In the genomic region with DNA sequence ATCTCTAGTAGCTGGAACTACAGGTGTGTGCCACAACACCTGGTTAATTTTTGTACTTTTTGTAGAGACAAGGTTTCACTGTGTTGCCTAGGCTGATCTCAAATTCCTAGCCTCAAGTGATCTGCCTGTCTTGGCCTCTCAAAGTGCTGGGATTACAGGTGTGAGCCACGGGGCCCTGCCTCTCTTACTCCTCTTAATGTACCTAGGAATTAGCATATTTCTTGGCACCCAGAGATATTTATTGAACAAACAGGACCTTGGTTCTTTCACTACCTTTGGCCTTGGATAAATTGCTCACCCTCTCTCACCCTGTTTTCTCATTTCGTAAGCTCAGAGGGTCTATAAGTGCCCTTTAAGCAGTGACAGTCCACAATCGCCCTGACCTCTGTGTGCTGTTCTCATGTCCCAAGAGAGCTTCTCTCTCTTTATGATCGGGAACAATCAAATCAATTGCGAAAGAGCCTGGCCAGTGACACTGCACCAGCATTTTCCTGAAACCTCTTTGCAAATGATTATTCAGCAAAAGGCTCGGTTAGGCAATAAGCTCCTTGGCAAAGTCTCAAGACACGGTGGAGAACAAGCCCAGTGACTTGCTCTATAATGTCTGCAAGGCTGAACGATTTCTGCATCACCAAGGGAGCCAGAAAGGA, we compare ENCODE assay signal across 9 cellular contexts.
DNase-seq lines count a peak whose midpoint lies in the region; ATAC-seq and TF ChIP-seq lines count a peak whose summit lies in the region.
"Had no signal": no experiment of that assay in that cellular context is flagged by ENCODE, and none has a peak within 500 bp of the region (broad histone marks: within the 10 kb centered on the region; RNA-seq: fewer than 3 reads in every experiment).

No MANE protein-coding gene starts in this region.

- TF ChIP-seq RAD21 in liver (IDR thresholded peaks at IDR 0.05): peak; percentile 44 to 58

- ATAC-seq in activated CD8-positive, alpha-beta T cell treated with anti-CD3 and anti-CD28 coated beads for 36 hours: no peak
- ATAC-seq in activated CD8-positive, alpha-beta T cell treated with anti-CD3 and anti-CD28 coated beads, Interleukin-2, amount 10 ng/mL, durations not matched to agents 7 days and 5 days: no peak

- in situ Hi-C loops in transverse colon (cut with MboI; ENCODE audit: low pct_ligation_motif_present in 1 of 4, low pct_unique_long_range_greater_than_20kb in 1 of 4, low sequenced_read_pairs in 3 of 4): loop anchor here in 3 of 4 donors (10.0 to 25.0 kb wide), 3 partner anchors 219 to 669 kb away; no protein-coding TSS in a partner anchor

- H3K36me3 ChIP-seq in liver (ENCODE audit: control insufficient read depth in 4 of 4, insufficient read depth in 3 of 4, low read depth in 1 of 4, low read length in 3 of 4): peaks cover 0 to 24% (median 8%) of the 10 kb centered on the region in 4 donors
- H3K36me3 ChIP-seq in transverse colon: no peaks in the 10 kb centered on the region
- peaks cover 60% of the 10 kb centered on the region for H3K36me3 ChIP-seq in effector memory CD4-positive, alpha-beta T cell (ENCODE audit: control insufficient read depth, insufficient read depth, low read length)

- peaks cover 0 to 21% (median 15%) of the 10 kb centered on the region in 4 donors for H3K4me1 ChIP-seq in liver (ENCODE audit: control insufficient read depth in 4 of 4, insufficient read depth in 4 of 4, low read length in 3 of 4)
- H3K4me1 ChIP-seq in transverse colon: peaks cover 0 to 20% (median 0%) of the 10 kb centered on the region in 4 donors
- no peaks in the 10 kb centered on the region for H3K4me1 ChIP-seq in effector memory CD4-positive, alpha-beta T cell (ENCODE audit: control insufficient read depth, insufficient read depth, low read length, poor library complexity, severe bottlenecking)

- H3K27ac ChIP-seq in liver (ENCODE audit: low read depth in 1 of 2, low read length in 2 of 2): peak overlapping the region; percentile 57 to 64
- peak overlapping the region in 2 of 4 donors; percentile 21 to 51 for H3K27ac ChIP-seq in transverse colon
- H3K27ac ChIP-seq in effector memory CD4-positive, alpha-beta T cell (ENCODE audit: insufficient read depth, low read length, poor library complexity, severe bottlenecking): no peak overlapping the region

- no peak for TF ChIP-seq POLR2A in transverse colon (IDR thresholded peaks at IDR 0.05)

- intact Hi-C loops in activated CD8-positive, alpha-beta T cell treated with anti-CD3 and anti-CD28 coated beads for 36 hours (cut with micrococcal nuclease): loop anchor here (2.0 kb wide), 1 partner anchor 221 kb away; no protein-coding TSS in a partner anchor
- intact Hi-C loops in MCF 10A (cut with micrococcal nuclease): loop anchor here (1.0 to 10.0 kb wide), 3 partner anchors 69 to 831 kb away; no protein-coding TSS in a partner anchor
- intact Hi-C loops in transverse colon (cut with DNase I; ENCODE audit: low total_unique reads): loop anchor here (5.0 to 10.0 kb wide), 2 partner anchors 219 to 681 kb away; no protein-coding TSS in a partner anchor

- H3K4me3 Mint-ChIP-seq in activated CD8-positive, alpha-beta T cell treated with anti-CD3 and anti-CD28 coated beads for 36 hours: no peak overlapping the region
- H3K4me3 Mint-ChIP-seq in activated CD8-positive, alpha-beta T cell treated with anti-CD3 and anti-CD28 coated beads, Interleukin-2, amount 10 ng/mL, durations not matched to agents 7 days and 5 days: no peak overlapping the region
- H3K4me3 Mint-ChIP-seq in MCF 10A (ENCODE audit: unreplicated experiment): no peak overlapping the region

- peaks cover 51% of the 10 kb centered on the region for H3K36me3 Mint-ChIP-seq in activated CD8-positive, alpha-beta T cell treated with anti-CD3 and anti-CD28 coated beads for 36 hours (ENCODE audit: low read depth)
- H3K36me3 Mint-ChIP-seq in activated CD8-positive, alpha-beta T cell treated with anti-CD3 and anti-CD28 coated beads, Interleukin-2, amount 10 ng/mL, durations not matched to agents 7 days and 5 days (ENCODE audit: low read depth): peaks cover 64% of the 10 kb centered on the region
- H3K36me3 Mint-ChIP-seq in MCF 10A (ENCODE audit: insufficient read depth, unreplicated experiment): no peaks in the 10 kb centered on the region

- peaks cover 12% of the 10 kb centered on the region for H3K4me1 Mint-ChIP-seq in activated CD8-positive, alpha-beta T cell treated with anti-CD3 and anti-CD28 coated beads for 36 hours (ENCODE audit: low read depth)
- H3K4me1 Mint-ChIP-seq in activated CD8-positive, alpha-beta T cell treated with anti-CD3 and anti-CD28 coated beads, Interleukin-2, amount 10 ng/mL, durations not matched to agents 7 days and 5 days (ENCODE audit: low read depth): peaks cover 5% of the 10 kb centered on the region
- H3K4me1 Mint-ChIP-seq in MCF 10A (ENCODE audit: insufficient read depth, unreplicated experiment): peaks cover 17% of the 10 kb centered on the region

- H3K9me3 Mint-ChIP-seq in activated CD8-positive, alpha-beta T cell treated with anti-CD3 and anti-CD28 coated beads for 36 hours: no peaks in the 10 kb centered on the region
- peaks cover under 1% of the 10 kb centered on the region for H3K9me3 Mint-ChIP-seq in activated CD8-positive, alpha-beta T cell treated with anti-CD3 and anti-CD28 coated beads, Interleukin-2, amount 10 ng/mL, durations not matched to agents 7 days and 5 days (ENCODE audit: insufficient read depth)
- H3K9me3 Mint-ChIP-seq in MCF 10A (ENCODE audit: unreplicated experiment): no peaks in the 10 kb centered on the region

- CTCF ChIA-PET in activated CD8-positive, alpha-beta T cell treated with anti-CD3 and anti-CD28 coated beads for 36 hours (lab: Charles Lee): interaction anchor here (0.6 to 9.0 kb wide), 8 partner anchors 16 to 225 kb away, joined by 3 to 93 read pairs (median 4); no protein-coding TSS in a partner anchor
- CTCF ChIA-PET in activated CD8-positive, alpha-beta T cell treated with anti-CD3 and anti-CD28 coated beads, Interleukin-2, amount 10 ng/mL, durations not matched to agents 7 days and 5 days (lab: Charles Lee): interaction anchor here (0.6 to 2.9 kb wide), 6 partner anchors 14 to 680 kb away, joined by 3 to 28 read pairs (median 3); no protein-coding TSS in a partner anchor
- CTCF ChIA-PET in MCF 10A (lab: Yijun Ruan, JAX): interaction anchor here (0.5 to 7.3 kb wide), 18 partner anchors 16 to 1535 kb away, joined by 3 to 127 read pairs (median 3); no protein-coding TSS in a partner anchor

- H3K4me3 ChIP-seq in liver (ENCODE audit: low read depth in 1 of 3, low read length in 3 of 3) (no peak overlapping the region), transverse colon (no peak overlapping the region)
- no peak overlapping the region for H3K4me3 ChIP-seq in effector memory CD4-positive, alpha-beta T cell (ENCODE audit: insufficient read depth, low read depth, low read length, poor library complexity, severe bottlenecking)

- peak overlapping the region in 1 of 2 donors; percentile 19 for H3K9ac ChIP-seq in liver (ENCODE audit: low read depth in 1 of 2, low read length in 2 of 2)

- peak overlapping the region; percentile 72 for H3K27ac Mint-ChIP-seq in activated CD8-positive, alpha-beta T cell treated with anti-CD3 and anti-CD28 coated beads for 36 hours
- H3K27ac Mint-ChIP-seq in activated CD8-positive, alpha-beta T cell treated with anti-CD3 and anti-CD28 coated beads, Interleukin-2, amount 10 ng/mL, durations not matched to agents 7 days and 5 days: no peak overlapping the region
- H3K27ac Mint-ChIP-seq in MCF 10A (ENCODE audit: low read depth, unreplicated experiment): no peak overlapping the region
- H3K27ac Mint-ChIP-seq: activated T-helper 2 cell treated with anti-CD3 and anti-CD28 coated beads, Interferon-gamma antibody, Interleukin-2, Interleukin-4, amounts not matched to agents 10 μg/mL and 5 μg/mL and 100 μg/mL, durations not matched to agents 14 hours and 24 hours and 36 hours had no signal

- DNase-seq in activated CD8-positive, alpha-beta T cell treated with anti-CD3 and anti-CD28 coated beads for 36 hours: no peak
- DNase-seq in activated CD8-positive, alpha-beta T cell treated with anti-CD3 and anti-CD28 coated beads, Interleukin-2, amount 10 ng/mL, durations not matched to agents 7 days and 5 days: no peak
- DNase-seq in MCF 10A (ENCODE audit: unreplicated experiment) (peak; percentile 94), transverse colon (peak; percentile 67), UCSD-AML1 (lab: John Stamatoyannopoulos, UW; ENCODE audit: unreplicated experiment) (no peak), DMS 273 (lab: John Stamatoyannopoulos, UW; ENCODE audit: unreplicated experiment) (no peak)
- no peak for DNase-seq in effector memory CD4-positive, alpha-beta T cell

- H3K27me3 ChIP-seq in liver (ENCODE audit: control insufficient read depth in 4 of 4, insufficient read depth in 4 of 4, low read length in 3 of 4) (no peaks in the 10 kb centered on the region), transverse colon (peaks cover 9% of the 10 kb centered on the region)
- no peaks in the 10 kb centered on the region for H3K27me3 ChIP-seq in effector memory CD4-positive, alpha-beta T cell (replicated peaks; ENCODE audit: control insufficient read depth, insufficient read depth, low read length, poor library complexity, severe bottlenecking)

- no peaks in the 10 kb centered on the region for H3K9me3 ChIP-seq in liver (ENCODE audit: control insufficient read depth in 4 of 4, low read length in 3 of 4)
- no peaks in the 10 kb centered on the region for H3K9me3 ChIP-seq in transverse colon
- no peaks in the 10 kb centered on the region for H3K9me3 ChIP-seq in effector memory CD4-positive, alpha-beta T cell (ENCODE audit: control insufficient read depth, low read length)

- BruUV-seq in MCF 10A (replicated peaks; lab: Mats Ljungman, UMichigan): no TSS peak

- TF ChIP-seq EP300 in transverse colon (IDR thresholded peaks at IDR 0.05; ENCODE audit: low read depth): no peak

- H3K27me3 Mint-ChIP-seq in activated CD8-positive, alpha-beta T cell treated with anti-CD3 and anti-CD28 coated beads for 36 hours: no peaks in the 10 kb centered on the region
- H3K27me3 Mint-ChIP-seq in activated CD8-positive, alpha-beta T cell treated with anti-CD3 and anti-CD28 coated beads, Interleukin-2, amount 10 ng/mL, durations not matched to agents 7 days and 5 days (ENCODE audit: low read depth): no peaks in the 10 kb centered on the region
- H3K27me3 Mint-ChIP-seq in MCF 10A (ENCODE audit: insufficient read depth, unreplicated experiment): peaks cover 40% of the 10 kb centered on the region

- 18% methylated on average over 8 of the region's 8 CpGs for WGBS in liver
- 31 to 40% methylated on average over 7 to 8 of the region's 8 CpGs for WGBS in transverse colon (ENCODE audit: low coverage in 1 of 2), 2 donors

- POLR2A ChIA-PET in activated CD8-positive, alpha-beta T cell treated with anti-CD3 and anti-CD28 coated beads for 36 hours (lab: Charles Lee): no interaction called here
- POLR2A ChIA-PET in activated CD8-positive, alpha-beta T cell treated with anti-CD3 and anti-CD28 coated beads, Interleukin-2, amount 10 ng/mL, durations not matched to agents 7 days and 5 days (lab: Charles Lee): interaction anchor here (0.7 kb wide), 1 partner anchor 96 kb away, joined by 3 read pairs; no protein-coding TSS in a partner anchor
- POLR2A ChIA-PET in MCF 10A (lab: Yijun Ruan, JAX): interaction anchor here (0.5 to 1.8 kb wide), 8 partner anchors 16 to 1552 kb away, joined by 3 to 11 read pairs (median 5); no protein-coding TSS in a partner anchor

- TF ChIP-seq CTCF in activated CD8-positive, alpha-beta T cell treated with anti-CD3 and anti-CD28 coated beads for 36 hours (IDR thresholded peaks at IDR 0.05): no peak
- TF ChIP-seq CTCF in MCF 10A (IDR thresholded peaks at IDR 0.05; ENCODE audit: unreplicated experiment) (no peak), liver (IDR thresholded peaks at IDR 0.05; ENCODE audit: low read depth, low read length, missing input control) (no peak), transverse colon (IDR thresholded peaks at IDR 0.05) (no peak)

Comparison
In these comparisons a context has a peak if more than half of its experiments do, and no peak if none do; other contexts are left out.
1. DNase-seq: peak in MCF 10A (single experiment) and transverse colon (single experiment); none in activated CD8-positive, alpha-beta T cell treated with anti-CD3 and anti-CD28 coated beads for 36 hours (single experiment), activated CD8-positive, alpha-beta T cell treated with anti-CD3 and anti-CD28 coated beads, Interleukin-2, amount 10 ng/mL, durations not matched to agents 7 days and 5 days (single experiment), UCSD-AML1 (single experiment), DMS 273 (single experiment) and effector memory CD4-positive, alpha-beta T cell (0 of 3).